ENCODE assay signal across 12 cellular contexts in the genomic region with DNA sequence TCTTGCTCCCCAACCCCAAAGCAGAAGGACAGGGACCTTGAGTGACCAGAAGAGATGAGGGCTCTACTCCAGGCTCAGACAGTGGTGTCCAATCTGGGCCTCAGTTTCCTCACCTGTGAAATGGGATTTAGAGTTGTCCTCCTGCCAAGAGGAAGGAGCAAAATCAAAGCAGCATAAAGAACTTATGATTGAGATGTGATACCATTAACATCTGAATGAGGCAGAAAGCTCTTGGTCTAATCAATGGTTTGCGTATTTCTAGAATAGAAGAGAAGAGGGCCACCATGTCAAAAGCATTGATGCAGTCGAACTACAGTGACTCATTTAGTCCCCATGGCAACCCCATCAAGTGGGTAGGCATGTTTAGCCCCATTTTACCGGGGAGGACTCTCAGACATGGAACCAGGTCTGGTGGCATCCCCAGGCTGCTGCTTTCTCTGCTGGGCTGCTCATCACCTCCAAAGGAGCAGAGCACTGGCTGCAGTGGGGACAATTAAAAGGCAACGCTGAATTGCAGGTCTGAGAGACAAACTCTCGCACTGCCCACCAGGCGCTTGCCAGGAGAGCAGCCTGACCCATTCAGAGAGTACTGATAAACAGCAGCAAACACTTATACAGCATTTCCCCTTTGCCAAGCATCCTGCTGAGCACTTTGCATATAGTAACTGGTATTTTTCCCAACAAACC.
DNase-seq lines count a peak whose midpoint lies in the region; ATAC-seq, FAIRE-seq and TF ChIP-seq lines count a peak whose summit lies in the region.
"Had no signal": no experiment of that assay in that cellular context is flagged by ENCODE, and none has a peak within 500 bp of the region (broad histone marks: within the 10 kb centered on the region; RNA-seq: fewer than 3 reads in every experiment).

No MANE protein-coding gene starts in this region.

- H3K36me3 ChIP-seq in left ventricle myocardium inferior (no peaks in the 10 kb centered on the region), adipocyte (ENCODE audit: control insufficient read depth, insufficient read depth, low read length, severe bottlenecking) (no peaks in the 10 kb centered on the region), lower lobe of right lung (no peaks in the 10 kb centered on the region), upper lobe of left lung (no peaks in the 10 kb centered on the region)
- H3K36me3 ChIP-seq: thoracic aorta had no signal

- no peak for TF ChIP-seq EP300 in upper lobe of left lung (IDR thresholded peaks at IDR 0.05)

- TF ChIP-seq CTCF in left ventricle myocardium inferior (IDR thresholded peaks at IDR 0.05; ENCODE audit: borderline replicate concordance), result no peak
- TF ChIP-seq CTCF in lower lobe of right lung (IDR thresholded peaks at IDR 0.05), result no peak
- no peak for TF ChIP-seq CTCF in upper lobe of left lung (IDR thresholded peaks at IDR 0.05)

- DNase-seq in left ventricle myocardium inferior (no peak), Right ventricle myocardium inferior (ENCODE audit: missing footprints) (no peak), adipocyte (ENCODE audit: low read depth) (no peak), lower lobe of right lung (no peak), upper lobe of left lung (no peak), SIG-M5 treated with dmso at 0.1 percent for 504 hours (lab: John Stamatoyannopoulos, UW; ENCODE audit: unreplicated experiment) (no peak), urothelium cell line (ENCODE audit: low spot score) (no peak)
- DNase-seq: activated CD4-positive, alpha-beta T cell treated with anti-CD3 and anti-CD28 coated beads for 48 hours; NCI-H446 treated with DMSO at 0.1 percent for 48 hours had no signal

- H3K9me3 ChIP-seq in left ventricle myocardium inferior (replicated peaks) (no peaks in the 10 kb centered on the region), adipocyte (ENCODE audit: control insufficient read depth, low read length) (no peaks in the 10 kb centered on the region), lower lobe of right lung (no peaks in the 10 kb centered on the region), upper lobe of left lung (no peaks in the 10 kb centered on the region)
- H3K9me3 ChIP-seq: thoracic aorta had no signal

- no peak for FAIRE-seq in urothelium cell line (lab: Jason Lieb, UNC)

- 78 to 79% methylated on average over 6 of the region's 6 CpGs for WGBS in upper lobe of left lung, 2 donors

- H3K4me1 ChIP-seq in left ventricle myocardium inferior (peaks cover 80% of the 10 kb centered on the region), adipocyte (ENCODE audit: control insufficient read depth, insufficient read depth, low read length) (peaks cover 57% of the 10 kb centered on the region), lower lobe of right lung (peaks cover 44% of the 10 kb centered on the region), upper lobe of left lung (peaks cover 19 to 25% (median 21%) of the 10 kb centered on the region in 4 donors)

- intact Hi-C loops in left ventricle myocardium inferior (cut with micrococcal nuclease) (no loop called here), Right ventricle myocardium inferior (cut with DNase I) (no loop called here), lower lobe of right lung (cut with DNase I) (no loop called here)

- H3K4me3 ChIP-seq in left ventricle myocardium inferior (peak overlapping the region; percentile 46), adipocyte (ENCODE audit: low read length) (peak overlapping the region; percentile 87), lower lobe of right lung (no peak overlapping the region), upper lobe of left lung (no peak overlapping the region)
- H3K4me3 ChIP-seq: skin epidermis had no signal

- peak overlapping the region; percentile 80 for H3K27ac ChIP-seq in left ventricle myocardium inferior (replicated peaks)
- peak overlapping the region; percentile 39 for H3K27ac ChIP-seq in lower lobe of right lung
- peak overlapping the region; percentile 1 to 69 (median 50) for H3K27ac ChIP-seq in upper lobe of left lung
- H3K27ac ChIP-seq: thoracic aorta had no signal

- H3K27me3 ChIP-seq in left ventricle myocardium inferior (ENCODE audit: low read depth), result no peaks in the 10 kb centered on the region
- H3K27me3 ChIP-seq in adipocyte (replicated peaks; ENCODE audit: control insufficient read depth, insufficient read depth, low read length), result no peaks in the 10 kb centered on the region
- no peaks in the 10 kb centered on the region for H3K27me3 ChIP-seq in lower lobe of right lung (ENCODE audit: low read depth)
- H3K27me3 ChIP-seq in upper lobe of left lung, result no peaks in the 10 kb centered on the region

- no peak for ATAC-seq in Right ventricle myocardium inferior
- ATAC-seq in lower lobe of right lung, result no peak
- ATAC-seq in upper lobe of left lung (ENCODE audit: low FRiP score in 2 of 2), result no peak
- no peak for ATAC-seq in HG03460 (IDR thresholded peaks at IDR 0.05; ENCODE audit: unreplicated experiment)

- peak overlapping the region; percentile 93 for H3K9ac ChIP-seq in adipocyte (ENCODE audit: low read length)

- TF ChIP-seq POLR2A in upper lobe of left lung (IDR thresholded peaks at IDR 0.05), result no peak

Comparison
In these comparisons a context has a peak if more than half of its experiments do, and no peak if none do; other contexts are left out.
1. H3K4me3 ChIP-seq: peak in left ventricle myocardium inferior (single experiment) and adipocyte (single experiment); none in lower lobe of right lung (single experiment) and upper lobe of left lung (0 of 4).
2. Peak in every context shown above with its lines, with median percentiles within 50 percentile points of each other: H3K27ac ChIP-seq.